In genomic region chr3:150216041-150216811, GRCh38 we compare ENCODE assay signal across 9 cellular contexts.
DNase-seq lines count a peak whose midpoint lies in the region; ATAC-seq, FAIRE-seq and TF ChIP-seq lines count a peak whose summit lies in the region.
"Had no signal": no experiment of that assay in that cellular context is flagged by ENCODE, and none has a peak within 500 bp of the region (broad histone marks: within the 10 kb centered on the region; RNA-seq: fewer than 3 reads in every experiment).

No MANE protein-coding gene starts in this region.

- no peaks in the 10 kb centered on the region for H3K79me2 ChIP-seq in Karpas-422 (ENCODE audit: low read length)
- no peaks in the 10 kb centered on the region for H3K79me2 ChIP-seq in PC-9 (ENCODE audit: low read depth)

- POLR2A ChIA-PET in PC-9 (lab: Charles Lee; ENCODE audit: unreplicated experiment) = interaction anchor here (0.5 to 0.6 kb wide), 5 partner anchors 146 to 1111 kb away, joined by 3 to 5 read pairs (median 4); partner anchors contain the start of gene PFN2

- no peak for FAIRE-seq in GM19239 (lab: Jason Lieb, UNC)
- FAIRE-seq: TTC549 had no signal

- H3K4me2 ChIP-seq in Karpas-422 (ENCODE audit: low read depth, low read length, poor library complexity, severe bottlenecking) = peak overlapping the region; percentile 63
- H3K4me2 ChIP-seq in PC-9 = peak overlapping the region; percentile 23; the same call in 1 of the 2 replicates

- H3K27ac ChIP-seq in Karpas-422 (ENCODE audit: low read length) (peak overlapping the region; percentile 96), PC-9 (no peak overlapping the region), stomach smooth muscle (ENCODE audit: low read length) (peak overlapping the region; percentile 41)

- intact Hi-C loops in PC-9 (cut with micrococcal nuclease; ENCODE audit: unreplicated experiment) = loop anchor here (1.0 to 5.0 kb wide), 3 partner anchors 31 to 704 kb away; no protein-coding TSS in a partner anchor

- CTCF ChIA-PET in PC-9 (lab: Charles Lee) = interaction anchor here (0.5 to 2.1 kb wide), 4 partner anchors 32 to 445 kb away, joined by 3 to 7 read pairs (median 6); no protein-coding TSS in a partner anchor

- no peak for ATAC-seq in stimulated activated naive CD8-positive, alpha-beta T cell treated with anti-CD3 and anti-CD28 coated beads, Interleukin-15, Interleukin-2, amounts not matched to agents 100 U/mL and 50 U/mL, for 24 hours

- no peaks in the 10 kb centered on the region for H3K27me3 ChIP-seq in Karpas-422 (ENCODE audit: low read length)
- H3K27me3 ChIP-seq in PC-9 (ENCODE audit: insufficient read depth, low read depth) = no peaks in the 10 kb centered on the region
- no peaks in the 10 kb centered on the region for H3K27me3 ChIP-seq in stomach smooth muscle (ENCODE audit: control insufficient read depth in 1 of 2, insufficient read depth in 2 of 2, low read length in 2 of 2)

- TF ChIP-seq CTCF in PC-9 (conservative IDR thresholded peaks at IDR 0.05) = no peak; the same call in 1 of the 2 replicates

- H3F3A ChIP-seq in PC-9 (ENCODE audit: insufficient read depth, low read depth) = no peaks in the 10 kb centered on the region

- H3K4me1 ChIP-seq in Karpas-422 (ENCODE audit: low read length) (peaks cover 52% of the 10 kb centered on the region), PC-9 (replicated peaks; ENCODE audit: insufficient read depth) (peaks cover 10% of the 10 kb centered on the region), stomach smooth muscle (ENCODE audit: control insufficient read depth, insufficient read depth, low read length) (peaks cover 15% of the 10 kb centered on the region)

- H3K4me3 ChIP-seq in Karpas-422 (ENCODE audit: low read length) (peak overlapping the region; percentile 28), PC-9 (no peak overlapping the region), stomach smooth muscle (ENCODE audit: low read length in 2 of 2) (peak overlapping the region; percentile 55 to 66)

- H3K9ac ChIP-seq in Karpas-422 (ENCODE audit: low read length) (peak overlapping the region; percentile 47), stomach smooth muscle (ENCODE audit: low read length in 2 of 2) (peak overlapping the region in 1 of 2 donors; percentile 46)

- BruUV-seq in PC-9 (replicated peaks; lab: Mats Ljungman, UMichigan) = no TSS peak

- DNase-seq in Karpas-422 = peak; percentile 63
- peak; percentile 48 to 63 for DNase-seq in PC-9
- peak; percentile 93 for DNase-seq in foreskin melanocyte
- DNase-seq in GM19239 (ENCODE audit: insufficient read length, low spot score) = no peak
- DNase-seq in NCI-H82 treated with DMSO at 0.1 percent for 48 hours (lab: John Stamatoyannopoulos, UW; ENCODE audit: unreplicated experiment) = no peak
- no peak for DNase-seq in stimulated activated naive CD8-positive, alpha-beta T cell treated with anti-CD3 and anti-CD28 coated beads, Interleukin-15, Interleukin-2, amounts not matched to agents 100 U/mL and 50 U/mL, for 24 hours
- no peak for DNase-seq in cortex of kidney (lab: John Stamatoyannopoulos, UW)

- no peaks in the 10 kb centered on the region for H3K9me2 ChIP-seq in Karpas-422 (replicated peaks; ENCODE audit: insufficient read depth, low read length)
- H3K9me2 ChIP-seq in PC-9 (ENCODE audit: insufficient read depth) = no peaks in the 10 kb centered on the region

- H4K20me1 ChIP-seq in Karpas-422 (ENCODE audit: insufficient read depth, low read depth, low read length) (no peaks in the 10 kb centered on the region), PC-9 (ENCODE audit: insufficient read depth) (no peaks in the 10 kb centered on the region)

- 0 out of 2 replicates have a peak, but pooled peaks cover 6% of the 10 kb centered on the region for H3K9me3 ChIP-seq in Karpas-422 (ENCODE audit: low read length)
- H3K9me3 ChIP-seq in PC-9 (ENCODE audit: insufficient read depth, low read depth) = no peaks in the 10 kb centered on the region
- H3K9me3 ChIP-seq in stomach smooth muscle (ENCODE audit: control insufficient read depth in 2 of 2, low read length in 2 of 2) = peaks cover 0 to 4% of the 10 kb centered on the region in 2 donors

- H2AFZ ChIP-seq in Karpas-422 (ENCODE audit: low read length) = peak overlapping the region; percentile 39
- no peak overlapping the region for H2AFZ ChIP-seq in PC-9

- no peaks in the 10 kb centered on the region; the same call in 1 of the 2 replicates for H3K36me3 ChIP-seq in Karpas-422 (ENCODE audit: insufficient read depth, low read length)
- no peaks in the 10 kb centered on the region for H3K36me3 ChIP-seq in PC-9 (ENCODE audit: low read depth)
- no peaks in the 10 kb centered on the region for H3K36me3 ChIP-seq in stomach smooth muscle (ENCODE audit: control insufficient read depth in 2 of 2, insufficient read depth in 2 of 2, low read length in 2 of 2)

Comparison
In these comparisons a context has a peak if more than half of its experiments do, and no peak if none do; other contexts are left out.
1. DNase-seq: peak in Karpas-422 (single experiment), PC-9 (2 of 2) and foreskin melanocyte (single experiment); none in GM19239 (single experiment), NCI-H82 treated with DMSO at 0.1 percent for 48 hours (single experiment), stimulated activated naive CD8-positive, alpha-beta T cell treated with anti-CD3 and anti-CD28 coated beads, Interleukin-15, Interleukin-2, amounts not matched to agents 100 U/mL and 50 U/mL, for 24 hours (single experiment) and cortex of kidney (single experiment).